In genomic region chr4:47690611-47691010, GRCh38 we compare ENCODE assay signal across 15 cellular contexts.
"Had no signal": no experiment of that assay in that cellular context is flagged by ENCODE, and none has a peak within 500 bp of the region (broad histone marks: within the 10 kb centered on the region; RNA-seq: fewer than 3 reads in every experiment).

No MANE protein-coding gene starts in this region.

- H3K4me3 ChIP-seq: adrenal gland, lower lobe of right lung, neural progenitor cell, ovary, skin epidermis had no signal

- DNase-seq: activated CD4-positive, alpha-beta T cell treated with anti-CD3 and anti-CD28 coated beads, Interleukin-2, amount 10 ng/mL, durations not matched to agents 7 days and 5 days; activated CD4-positive, CD25-positive, alpha-beta regulatory T cell; activated CD8-positive, alpha-beta memory T cell treated with anti-CD3 and anti-CD28 coated beads for 24 hours; activated naive CD4-positive, alpha-beta T cell treated with anti-CD3 and anti-CD28 coated beads, Interleukin-2, amount 10 ng/mL, durations not matched to agents 7 days and 5 days; adrenal gland; cerebellar nuclear complex; dermis blood vessel endothelial cell; glutamatergic neuron; left cardiac atrium; lower lobe of right lung; midbrain; ovary had no signal

- ATAC-seq: activated T-helper 17 cell treated with anti-CD3 and anti-CD28 coated beads, Interleukin-2, amount 50 U/mL, for 72 hours; left cardiac atrium; lower lobe of right lung had no signal
